Comparison of ENCODE assay signal across 9 cellular contexts in the genomic region with DNA sequence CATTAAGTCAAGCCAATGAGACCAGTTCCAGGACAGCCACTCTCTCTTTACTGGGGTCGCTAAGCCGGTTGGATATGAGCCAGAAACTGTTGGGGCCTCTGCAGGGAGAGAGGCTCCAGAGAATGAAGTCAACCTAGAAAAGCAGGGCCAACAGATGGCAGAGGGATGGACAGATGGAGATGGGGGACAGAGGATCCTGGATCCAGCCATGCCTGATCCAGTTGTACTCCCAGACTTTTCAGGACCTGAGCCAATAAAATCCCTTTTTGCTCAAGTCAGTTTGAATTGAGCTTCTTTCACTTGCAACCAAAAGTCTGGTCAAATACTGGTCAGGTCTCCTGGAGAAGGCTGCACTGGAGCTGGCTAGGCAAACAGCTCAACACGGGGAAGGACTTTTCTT. TPM values are rescaled to one million over a fixed set of nuclear protein-coding genes. Genes with fewer than 3 reads are reported as not detected.
A peak's percentile ranks its signal among the peaks of the same experiment; 100 is the strongest.
DNase-seq lines count a peak whose midpoint lies in the region; ATAC-seq and TF ChIP-seq lines count a peak whose summit lies in the region.
"Had no signal": no experiment of that assay in that cellular context is flagged by ENCODE, and none has a peak within 500 bp of the region (broad histone marks: within the 10 kb centered on the region; RNA-seq: fewer than 3 reads in every experiment).

No MANE protein-coding gene starts in this region.

- CTCF ChIA-PET in CD4-positive, alpha-beta T cell (lab: Charles Lee): no interaction called here
- CTCF ChIA-PET in mammary epithelial cell (lab: Charles Lee; ENCODE audit: low non-redundant PET): no interaction called here

- ATAC-seq in CD4-positive, alpha-beta T cell (ENCODE audit: poor library complexity): no peak
- ATAC-seq in natural killer cell treated with Interleukin-12 subunit alpha and Interleukin-12 subunit beta and Interleukin-15 and Interleukin-18, amount 100 ng/mL, for 72 hours: no peak
- no peak for ATAC-seq in HG02642 (IDR thresholded peaks at IDR 0.05; ENCODE audit: poor library complexity, unreplicated experiment)
- ATAC-seq in HG03460 (IDR thresholded peaks at IDR 0.05; ENCODE audit: unreplicated experiment): no peak
- no peak for ATAC-seq in effector memory CD8-positive, alpha-beta T cell (replicated peaks)
- no peak for ATAC-seq in left ventricle myocardium superior

- peaks cover 4% of the 10 kb centered on the region for H3K27me3 Mint-ChIP-seq in CD4-positive, alpha-beta T cell
- peaks cover 5 to 9% of the 10 kb centered on the region in 2 donors for H3K27me3 Mint-ChIP-seq in natural killer cell treated with Interleukin-12 subunit alpha and Interleukin-12 subunit beta and Interleukin-15 and Interleukin-18, amount 100 ng/mL, for 72 hours
- peaks cover 0 to 17% of the 10 kb centered on the region in 2 donors for H3K27me3 Mint-ChIP-seq in effector memory CD8-positive, alpha-beta T cell

- dilution Hi-C loops in mammary epithelial cell (cut with HindIII; ENCODE audit: low sequenced_read_pairs): no loop called here

- 100% methylated on average over 3 of the region's 3 CpGs for WGBS in mammary epithelial cell (ENCODE audit: low coverage, missing lambda C conversion rate)

- H3K4me2 ChIP-seq in mammary epithelial cell (ENCODE audit: insufficient read depth, low read depth, low read length): peak overlapping the region; percentile 96

- H4K20me1 ChIP-seq in mammary epithelial cell (ENCODE audit: insufficient read depth, low read length): peaks cover 28% of the 10 kb centered on the region

- peaks cover 26% of the 10 kb centered on the region for H3K4me1 Mint-ChIP-seq in CD4-positive, alpha-beta T cell (ENCODE audit: low read depth)
- peaks cover 44 to 59% of the 10 kb centered on the region in 2 donors for H3K4me1 Mint-ChIP-seq in natural killer cell treated with Interleukin-12 subunit alpha and Interleukin-12 subunit beta and Interleukin-15 and Interleukin-18, amount 100 ng/mL, for 72 hours (ENCODE audit: low read depth in 2 of 2)
- peaks cover 20 to 21% of the 10 kb centered on the region in 2 donors for H3K4me1 Mint-ChIP-seq in effector memory CD8-positive, alpha-beta T cell (ENCODE audit: low read depth in 2 of 2)

- H3K4me3 Mint-ChIP-seq in CD4-positive, alpha-beta T cell: peak overlapping the region; percentile 96
- peak overlapping the region; percentile 96 for H3K4me3 Mint-ChIP-seq in natural killer cell treated with Interleukin-12 subunit alpha and Interleukin-12 subunit beta and Interleukin-15 and Interleukin-18, amount 100 ng/mL, for 72 hours
- no peak overlapping the region for H3K4me3 Mint-ChIP-seq in effector memory CD8-positive, alpha-beta T cell

- intact Hi-C loops in CD4-positive, alpha-beta T cell (cut with DNase I, micrococcal nuclease): no loop called here
- intact Hi-C loops in mammary epithelial cell (cut with micrococcal nuclease) (loop anchor here (5.0 kb wide), 2 partner anchors 38 to 113 kb away; a partner anchor contains a TSS), left ventricle myocardium superior (cut with micrococcal nuclease) (no loop called here)

- H3K9me3 Mint-ChIP-seq in CD4-positive, alpha-beta T cell: no peaks in the 10 kb centered on the region
- no peaks in the 10 kb centered on the region for H3K9me3 Mint-ChIP-seq in natural killer cell treated with Interleukin-12 subunit alpha and Interleukin-12 subunit beta and Interleukin-15 and Interleukin-18, amount 100 ng/mL, for 72 hours
- no peaks in the 10 kb centered on the region for H3K9me3 Mint-ChIP-seq in effector memory CD8-positive, alpha-beta T cell

- H3K9me3 ChIP-seq in CD4-positive, alpha-beta T cell (ENCODE audit: control insufficient read depth, low read length): no peaks in the 10 kb centered on the region
- H3K9me3 ChIP-seq in mammary epithelial cell (replicated peaks; ENCODE audit: insufficient read depth, low read length): no peaks in the 10 kb centered on the region

- H3K4me3 ChIP-seq in mammary epithelial cell (replicated peaks in 1 of 3; ENCODE audit: insufficient read depth in 1 of 3, low read depth in 2 of 3, low read length in 3 of 3): peak overlapping the region; percentile 3 to 98 (median 76)

- H3K79me2 ChIP-seq in mammary epithelial cell (ENCODE audit: insufficient read depth, low read length): peaks cover 79% of the 10 kb centered on the region

- H3K27ac ChIP-seq in CD4-positive, alpha-beta T cell (ENCODE audit: low read depth, low read length): no peak overlapping the region
- H3K27ac ChIP-seq in mammary epithelial cell (ENCODE audit: insufficient read depth, low read depth, low read length): no peak overlapping the region

- no peak overlapping the region for H3K27ac Mint-ChIP-seq in CD4-positive, alpha-beta T cell
- H3K27ac Mint-ChIP-seq in natural killer cell treated with Interleukin-12 subunit alpha and Interleukin-12 subunit beta and Interleukin-15 and Interleukin-18, amount 100 ng/mL, for 72 hours: no peak overlapping the region
- no peak overlapping the region for H3K27ac Mint-ChIP-seq in effector memory CD8-positive, alpha-beta T cell

- TF ChIP-seq CTCF in CD4-positive, alpha-beta T cell (IDR thresholded peaks at IDR 0.05): no peak
- no peak for TF ChIP-seq CTCF in mammary epithelial cell (conservative IDR thresholded peaks at IDR 0.05 in 1 of 2, IDR thresholded peaks at IDR 0.05 in 1 of 2; ENCODE audit: extremely low read depth in 1 of 2, insufficient read depth in 1 of 2, low read depth in 1 of 2, low read length in 2 of 2)

- peaks cover 4% of the 10 kb centered on the region for H3K36me3 Mint-ChIP-seq in CD4-positive, alpha-beta T cell (ENCODE audit: low read depth)
- H3K36me3 Mint-ChIP-seq in natural killer cell treated with Interleukin-12 subunit alpha and Interleukin-12 subunit beta and Interleukin-15 and Interleukin-18, amount 100 ng/mL, for 72 hours: peaks cover 19% of the 10 kb centered on the region
- peaks cover 5% of the 10 kb centered on the region for H3K36me3 Mint-ChIP-seq in effector memory CD8-positive, alpha-beta T cell (ENCODE audit: insufficient read depth)

- BruUV-seq in mammary epithelial cell (replicated peaks; lab: Mats Ljungman, UMichigan): no TSS peak

- peaks cover 52% of the 10 kb centered on the region for H3K4me1 ChIP-seq in mammary epithelial cell (ENCODE audit: insufficient read depth, low read length)

- H3K9ac ChIP-seq in mammary epithelial cell (ENCODE audit: insufficient read depth, low read length): no peak overlapping the region

- POLR2A ChIA-PET in CD4-positive, alpha-beta T cell (lab: Charles Lee): interaction anchor here (0.6 kb wide), 1 partner anchor 93 kb away, joined by 3 read pairs; no protein-coding TSS in a partner anchor

- DNase-seq in CD4-positive, alpha-beta T cell: no peak
- DNase-seq in NCI-H524 (lab: John Stamatoyannopoulos, UW) (peak; percentile 44 to 70), mammary epithelial cell (no peak), left ventricle myocardium superior (no peak)
- DNase-seq in natural killer cell treated with Interleukin-12 subunit alpha and Interleukin-12 subunit beta and Interleukin-15 and Interleukin-18, amount 100 ng/mL, for 72 hours (ENCODE audit: low spot score): no peak
- no peak for DNase-seq in effector memory CD8-positive, alpha-beta T cell
- DNase-seq: stimulated activated CD4-positive, alpha-beta T cell treated with anti-CD3 and anti-CD28 coated beads, Interleukin-4, amount 100 ng/mL, for 24 hours had no signal

- no peaks in the 10 kb centered on the region for H3K27me3 ChIP-seq in CD4-positive, alpha-beta T cell (ENCODE audit: control insufficient read depth, insufficient read depth, low read length)
- no peaks in the 10 kb centered on the region for H3K27me3 ChIP-seq in mammary epithelial cell (ENCODE audit: insufficient read depth, low read length)

- peaks cover 20% of the 10 kb centered on the region for H3K36me3 ChIP-seq in mammary epithelial cell (ENCODE audit: insufficient read depth, low read length)

- in situ Hi-C loops in mammary epithelial cell (cut with MboI; ENCODE audit: low sequenced_read_pairs in 2 of 2): loop anchor here in 1 of 2 donors (10.0 kb wide), 1 partner anchor 110 kb away; a partner anchor contains a TSS

- H2AFZ ChIP-seq in mammary epithelial cell (ENCODE audit: low read depth, low read length): no peak overlapping the region

RNA-seq across cellular contexts. Expression of a gene that starts 2.2 kb away (rescaled TPM):
- total RNA-seq in CD4-positive, alpha-beta T cell: under 1 TPM; 0.34 to 0.55 TPM
- total RNA-seq in mammary epithelial cell (100 to 1,000 TPM; 335 to 503 TPM), left ventricle myocardium superior (9.8 TPM)
- 425 TPM for polyA plus RNA-seq in mammary epithelial cell
- polyA minus RNA-seq in mammary epithelial cell: 914 TPM
- total RNA-seq in natural killer cell treated with Interleukin-12 subunit alpha and Interleukin-12 subunit beta and Interleukin-15 and Interleukin-18, amount 100 ng/mL, for 72 hours: 100 to 1,000 TPM; 124 to 187 TPM

Comparison
In these comparisons a context has a peak if more than half of its experiments do, and no peak if none do; other contexts are left out.
1. DNase-seq: peak in NCI-H524 (2 of 2); none in CD4-positive, alpha-beta T cell (0 of 10), mammary epithelial cell (single experiment), natural killer cell treated with Interleukin-12 subunit alpha and Interleukin-12 subunit beta and Interleukin-15 and Interleukin-18, amount 100 ng/mL, for 72 hours (single experiment), effector memory CD8-positive, alpha-beta T cell (0 of 3) and left ventricle myocardium superior (single experiment).
2. H3K4me3 Mint-ChIP-seq: peak in CD4-positive, alpha-beta T cell (single experiment) and natural killer cell treated with Interleukin-12 subunit alpha and Interleukin-12 subunit beta and Interleukin-15 and Interleukin-18, amount 100 ng/mL, for 72 hours (single experiment); none in effector memory CD8-positive, alpha-beta T cell (0 of 2).
3. RNA of a gene that starts 2.2 kb away (total RNA-seq): 335 to 503 TPM in mammary epithelial cell and 124 to 187 TPM in natural killer cell treated with Interleukin-12 subunit alpha and Interleukin-12 subunit beta and Interleukin-15 and Interleukin-18, amount 100 ng/mL, for 72 hours; 9.8 TPM in left ventricle myocardium superior (single experiment) and 0.34 to 0.55 TPM in CD4-positive, alpha-beta T cell; every median in the first group is over 10 times any median in the second.